21 cellular contexts compared by ENCODE assay signal in genomic region chr3:10386121-10386520, GRCh38.
"Had no signal": no experiment of that assay in that cellular context is flagged by ENCODE, and none has a peak within 500 bp of the region (broad histone marks: within the 10 kb centered on the region; RNA-seq: fewer than 3 reads in every experiment).

No MANE protein-coding gene starts in this region.

- H3K4me3 Mint-ChIP-seq: memory B cell; natural killer cell treated with Interleukin-12 subunit alpha and Interleukin-12 subunit beta and Interleukin-15 and Interleukin-18, amount 100 ng/mL, for 72 hours; neural crest cell; stimulated activated effector memory CD8-positive, alpha-beta T cell treated with anti-CD3 and anti-CD28 coated beads, Interleukin-12 subunit alpha, Interleukin-12 subunit beta, amount 100 ng/mL, for 72 hours; type B pancreatic cell had no signal

- H3K36me3 ChIP-seq: neutrophil, pancreas, tibial artery had no signal

- H3K27me3 ChIP-seq: dorsolateral prefrontal cortex, neutrophil, pancreas, right lobe of liver, testis had no signal

- H3K4me1 ChIP-seq: pancreas, right lobe of liver, testis, tibial artery had no signal

- H3K9me3 Mint-ChIP-seq: natural killer cell treated with Interleukin-12 subunit alpha and Interleukin-12 subunit beta and Interleukin-15 and Interleukin-18, amount 100 ng/mL, for 72 hours; neural crest cell; stimulated activated effector memory CD8-positive, alpha-beta T cell treated with anti-CD3 and anti-CD28 coated beads, Interleukin-12 subunit alpha, Interleukin-12 subunit beta, amount 100 ng/mL, for 72 hours; type B pancreatic cell had no signal

- H3K27ac ChIP-seq: neutrophil, pancreas, right lobe of liver, testis, tibial artery had no signal

- H3K27ac Mint-ChIP-seq: natural killer cell treated with Interleukin-12 subunit alpha and Interleukin-12 subunit beta and Interleukin-15 and Interleukin-18, amount 100 ng/mL, for 72 hours; progenitor cell of endocrine pancreas; stimulated activated effector memory CD8-positive, alpha-beta T cell treated with anti-CD3 and anti-CD28 coated beads, Interleukin-12 subunit alpha, Interleukin-12 subunit beta, amount 100 ng/mL, for 72 hours; type B pancreatic cell had no signal

- H3K27me3 Mint-ChIP-seq: memory B cell had no signal

- H3K9me3 ChIP-seq: neutrophil, pancreas, right lobe of liver, testis had no signal

- H3K36me3 Mint-ChIP-seq: memory B cell; natural killer cell treated with Interleukin-12 subunit alpha and Interleukin-12 subunit beta and Interleukin-15 and Interleukin-18, amount 100 ng/mL, for 72 hours; stimulated activated effector memory CD8-positive, alpha-beta T cell treated with anti-CD3 and anti-CD28 coated beads, Interleukin-12 subunit alpha, Interleukin-12 subunit beta, amount 100 ng/mL, for 72 hours; type B pancreatic cell had no signal

- H3K4me1 Mint-ChIP-seq: neural crest cell had no signal

- ATAC-seq: left lobe of liver; natural killer cell treated with Interleukin-12 subunit alpha and Interleukin-12 subunit beta and Interleukin-15 and Interleukin-18, amount 100 ng/mL, for 72 hours; pancreas; right lobe of liver; stimulated activated effector memory CD8-positive, alpha-beta T cell treated with anti-CD3 and anti-CD28 coated beads, Interleukin-12 subunit alpha, Interleukin-12 subunit beta, amount 100 ng/mL, for 72 hours had no signal

- H3K4me3 ChIP-seq: dorsolateral prefrontal cortex, lung, pancreas, right lobe of liver, testis, tibial artery had no signal

- DNase-seq: cerebellar nuclear complex; effector CD4-positive, alpha-beta T cell; right lobe of liver; small intestine; stimulated activated CD4-positive, alpha-beta T cell treated with anti-CD3 and anti-CD28 coated beads, Interleukin-12 subunit alpha, Interleukin-12 subunit beta, amount 100 ng/mL, for 4 hours; stimulated activated CD4-positive, alpha-beta T cell treated with anti-CD3 and anti-CD28 coated beads, Interleukin-2, amount 100 ng/mL, for 24 hours; stimulated activated CD4-positive, alpha-beta T cell treated with anti-CD3 and anti-CD28 coated beads, Interleukin-4, amount 100 ng/mL, for 24 hours; substantia nigra; testis; tibial artery had no signal
